ENCODE assay signal across 1 cellular context in genomic region chr6:10720960-10721849, GRCh38.
TF ChIP-seq lines count a peak whose summit lies in the region.

No MANE protein-coding gene starts in this region.

TF ChIP-seq in GM12891, 5 proteins besides CTCF, POLR2A, EP300 and RAD21:
- 0 out of 2 replicates have a peak, but pooled peaks have one; percentile 10 for TF ChIP-seq POLR2AphosphoS5 (IDR thresholded peaks at IDR 0.05; ENCODE audit: low read depth, low read length)
